30 cellular contexts compared by ENCODE assay signal in genomic region chr17:38568845-38569510, GRCh38. TPM values are rescaled to one million over a fixed set of nuclear protein-coding genes. Genes with fewer than 3 reads are reported as not detected.
DNase-seq lines count a peak whose midpoint lies in the region; ATAC-seq lines count a peak whose summit lies in the region.
"Had no signal": no experiment of that assay in that cellular context is flagged by ENCODE, and none has a peak within 500 bp of the region (broad histone marks: within the 10 kb centered on the region; RNA-seq: fewer than 3 reads in every experiment).

No MANE protein-coding gene starts in this region.

- H3K36me3 ChIP-seq in neuronal stem cell (replicated peaks in 1 of 2; ENCODE audit: control insufficient read depth in 2 of 2, insufficient read depth in 2 of 2, low read length in 2 of 2) (no peaks in the 10 kb centered on the region), GM23248 (ENCODE audit: low read depth) (no peaks in the 10 kb centered on the region)
- H3K36me3 ChIP-seq: esophagus squamous epithelium, left lung, upper lobe of right lung had no signal

- H3K27ac ChIP-seq in caudate nucleus (ENCODE audit: low read depth, low read length) (peak overlapping the region; percentile 96), neuronal stem cell (replicated peaks; ENCODE audit: low read length) (no peak overlapping the region), GM23248 (no peak overlapping the region)
- H3K27ac ChIP-seq: esophagus squamous epithelium, HL-60, left lung, SK-N-MC, upper lobe of right lung had no signal

- no peak overlapping the region for H3K18ac ChIP-seq in neuronal stem cell (ENCODE audit: low read length)

- no peaks in the 10 kb centered on the region for H4K20me1 ChIP-seq in GM23248 (ENCODE audit: insufficient read depth)

- H3K9ac ChIP-seq in neuronal stem cell (ENCODE audit: low read depth, low read length, poor library complexity) (no peak overlapping the region), GM23248 (no peak overlapping the region)

- no peaks in the 10 kb centered on the region for H3F3A ChIP-seq in GM23248 (ENCODE audit: insufficient read depth)

- H2BK15ac ChIP-seq in neuronal stem cell (ENCODE audit: low read length) = no peak overlapping the region

- no peaks in the 10 kb centered on the region for H3K79me1 ChIP-seq in neuronal stem cell (ENCODE audit: low read depth, low read length)

- no peak overlapping the region for H2AK5ac ChIP-seq in neuronal stem cell (ENCODE audit: low read depth, low read length)

- no peak overlapping the region for H3K4me2 ChIP-seq in neuronal stem cell (ENCODE audit: insufficient read depth, low read length, poor library complexity, severe bottlenecking)
- H3K4me2 ChIP-seq in GM23248 (ENCODE audit: unreplicated experiment) = no peak overlapping the region
- H3K4me2 ChIP-seq: smooth muscle cell had no signal

- H3K4ac ChIP-seq in neuronal stem cell (ENCODE audit: low read length) = no peak overlapping the region

- H3K79me2 ChIP-seq in GM23248 (ENCODE audit: insufficient read depth) = no peaks in the 10 kb centered on the region

- no CpG with 5 or more reads among the region's 9 CpGs for WGBS in neuronal stem cell (ENCODE audit: extremely low coverage in 2 of 2, insufficient read length in 2 of 2, insufficient replicate concordance in 1 of 2), 2 donors
- 48% methylated on average over 8 to 9 of the region's 9 CpGs for WGBS in GM23248 (ENCODE audit: low coverage in 1 of 2, low lambda C conversion rate in 2 of 2, missing lambda C conversion rate in 2 of 2), 2 experiments

- H3K4me1 ChIP-seq in neuronal stem cell (ENCODE audit: control insufficient read depth in 2 of 2, insufficient read depth in 1 of 2, low read depth in 1 of 2, low read length in 2 of 2) = peaks cover 24 to 44% of the 10 kb centered on the region in 2 donors
- H3K4me1 ChIP-seq in GM23248 (ENCODE audit: insufficient read depth) = no peaks in the 10 kb centered on the region

- no peak for ATAC-seq in HG03039 (IDR thresholded peaks at IDR 0.05; ENCODE audit: unreplicated experiment)
- ATAC-seq: left lung, T-helper 17 cell, upper lobe of right lung had no signal

- no peak overlapping the region for H3K4me3 ChIP-seq in neuronal stem cell (ENCODE audit: low read length in 2 of 2)
- H3K4me3 ChIP-seq in GM23248 = no peak overlapping the region
- H3K4me3 ChIP-seq: esophagus squamous epithelium, left lung, SK-N-MC, smooth muscle cell, upper lobe of right lung had no signal

- no peaks in the 10 kb centered on the region for H3K9me2 ChIP-seq in GM23248 (ENCODE audit: insufficient read depth)

- no peak overlapping the region for H4K91ac ChIP-seq in neuronal stem cell (ENCODE audit: low read depth, low read length, poor library complexity)

- no peak overlapping the region for H2BK120ac ChIP-seq in neuronal stem cell (ENCODE audit: low read depth, low read length)

- H3K9me3 ChIP-seq in neuronal stem cell (replicated peaks in 1 of 2; ENCODE audit: control insufficient read depth in 2 of 2, insufficient read depth in 1 of 2, low read depth in 1 of 2, low read length in 2 of 2) (no peaks in the 10 kb centered on the region), GM23248 (ENCODE audit: low read depth) (no peaks in the 10 kb centered on the region)
- H3K9me3 ChIP-seq: esophagus squamous epithelium, left lung, upper lobe of right lung had no signal

- H3K14ac ChIP-seq in neuronal stem cell (ENCODE audit: low read length) = no peak overlapping the region

- H2AFZ ChIP-seq in neuronal stem cell (ENCODE audit: low read length) (no peak overlapping the region), GM23248 (no peak overlapping the region)

- in situ Hi-C loops in GM23248 (cut with MboI) = no loop called here

- no peak overlapping the region for H2BK12ac ChIP-seq in neuronal stem cell (ENCODE audit: low read length)

- no peak overlapping the region for H3K23ac ChIP-seq in neuronal stem cell (ENCODE audit: low read depth, low read length, poor library complexity)

- no peak overlapping the region for H4K8ac ChIP-seq in neuronal stem cell (ENCODE audit: low read depth, low read length)

- peaks cover 0 to 25% (median 5%) of the 10 kb centered on the region in 3 experiments for H3K27me3 ChIP-seq in neuronal stem cell (ENCODE audit: control insufficient read depth in 3 of 3, insufficient read depth in 3 of 3, low read depth in 1 of 3, low read length in 3 of 3)
- peaks cover 54% of the 10 kb centered on the region for H3K27me3 ChIP-seq in GM23248 (replicated peaks; ENCODE audit: insufficient read depth)

- peak; percentile 50 for DNase-seq in COR-L47 (lab: John Stamatoyannopoulos, UW)
- DNase-seq in NCI-H2196 treated with DMSO at 0.1 percent for 48 hours (lab: John Stamatoyannopoulos, UW; ENCODE audit: unreplicated experiment) = peak; percentile 4
- DNase-seq in caudate nucleus (lab: John Stamatoyannopoulos, UW) = peak in 57 of 61 donors; percentile 24 to 93 (median 75)
- peak; percentile 78 for DNase-seq in midbrain (lab: John Stamatoyannopoulos, UW)
- no peak for DNase-seq in kidney tubule cell (ENCODE audit: low spot score)
- no peak for DNase-seq in neuronal stem cell (ENCODE audit: low spot score)
- no peak for DNase-seq in GM23248
- DNase-seq: activated CD4-positive, alpha-beta memory T cell treated with anti-CD3 and anti-CD28 coated beads, Interleukin-2, amount 10 ng/mL, durations not matched to agents 7 days and 5 days; activated CD4-positive, CD25-positive, alpha-beta regulatory T cell treated with anti-CD3 and anti-CD28 coated beads, Interleukin-2, amount 50 U/mL, for 72 hours; activated CD8-positive, alpha-beta memory T cell treated with anti-CD3 and anti-CD28 coated beads, Interleukin-2, amount 50 U/mL, for 48 hours; activated naive CD4-positive, alpha-beta T cell treated with anti-CD3 and anti-CD28 coated beads, Interleukin-2, amount 10 ng/mL, durations not matched to agents 7 days and 5 days; dermis blood vessel endothelial cell; DND-41; esophagus squamous epithelium; foreskin melanocyte; left lung; MV-4-11; naive B cell; NCI-H1694; NCI-H2171; NCI-H82; stimulated activated CD4-positive, alpha-beta T cell treated with anti-CD3 and anti-CD28 coated beads, Interleukin-1b, Interleukin-23, amount 100 ng/mL, for 48 hours; T-helper 17 cell; upper lobe of right lung had no signal

- no peak overlapping the region for H2BK5ac ChIP-seq in neuronal stem cell (ENCODE audit: low read length)

RNA-seq across cellular contexts. Expression of gene SRCIN1, which starts 36.8 kb away (rescaled TPM):
- 7.3 TPM for polyA plus RNA-seq in neuronal stem cell (2013, experiment 1 of 2)
- 7.4 TPM for polyA plus RNA-seq in neuronal stem cell (2013, experiment 2 of 2)
- total RNA-seq in GM23248 (2014; rRNA removed; shearing (Covaris generic)) = not detected in 2 replicates
- polyA plus RNA-seq in GM23248 (2016; fragmentation: Nextera tagmentation; extraction: Ambion mirVana) = not detected in 2 replicates
- total RNA-seq: osteoblast had no signal
- polyA plus RNA-seq: BJ had no signal

Comparison
In these comparisons a context has a peak if more than half of its experiments do, and no peak if none do; other contexts are left out.
1. DNase-seq: peak in COR-L47 (single experiment), NCI-H2196 treated with DMSO at 0.1 percent for 48 hours (single experiment), caudate nucleus (57 of 61) and midbrain (single experiment); none in kidney tubule cell (single experiment), neuronal stem cell (single experiment) and GM23248 (single experiment).